In the genomic region with DNA sequence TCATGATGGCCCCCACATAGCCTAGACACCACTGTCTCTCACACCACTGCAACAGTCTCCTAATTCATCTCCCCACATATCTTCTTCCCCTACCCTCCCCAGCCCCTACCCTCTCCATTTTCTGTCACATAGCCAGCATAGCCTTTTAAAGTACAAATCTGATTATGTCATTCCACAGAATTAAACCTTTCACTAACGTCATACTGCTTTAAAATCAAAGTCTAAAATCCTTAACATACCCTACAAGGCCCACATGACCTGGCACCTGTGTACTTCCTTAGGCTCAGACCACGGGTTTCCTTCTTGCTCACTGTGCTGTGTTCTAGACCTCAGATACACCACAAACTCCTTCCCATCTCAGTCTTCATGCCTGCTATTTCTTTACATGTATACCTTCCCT, we compare ENCODE assay signal across 11 cellular contexts. TPM values are rescaled to one million over a fixed set of nuclear protein-coding genes. Genes with fewer than 3 reads are reported as not detected.
A peak's percentile ranks its signal among the peaks of the same experiment; 100 is the strongest.
DNase-seq lines count a peak whose midpoint lies in the region; ATAC-seq and TF ChIP-seq lines count a peak whose summit lies in the region.
"Had no signal": no experiment of that assay in that cellular context is flagged by ENCODE, and none has a peak within 500 bp of the region (broad histone marks: within the 10 kb centered on the region; RNA-seq: fewer than 3 reads in every experiment).

No MANE protein-coding gene starts in this region.

- no peak overlapping the region for H3K27ac ChIP-seq in left ventricle myocardium inferior (replicated peaks)

- H3K4me3 ChIP-seq in mucosa of descending colon (no peak overlapping the region), left ventricle myocardium inferior (no peak overlapping the region)

- DNase-seq in activated CD4-positive, CD25-positive, alpha-beta regulatory T cell treated with anti-CD3 and anti-CD28 coated beads, Interleukin-2, amount 50 U/mL, for 16 hours (ENCODE audit: low read depth, low spot score) = peak; percentile 4
- no peak for DNase-seq in activated CD4-positive, CD25-positive, alpha-beta regulatory T cell treated with anti-CD3 and anti-CD28 coated beads, Interleukin-2, amount 50 U/mL, for 72 hours
- DNase-seq in mucosa of descending colon (peak in 1 of 3 donors; percentile 14), mucosa of gallbladder (ENCODE audit: low spot score) (no peak), NCI-H345 (lab: John Stamatoyannopoulos, UW) (no peak), left ventricle myocardium inferior (no peak)
- DNase-seq: 8988T, DMS53, KG1 had no signal

- H3K36me3 ChIP-seq in mucosa of descending colon (ENCODE audit: low read depth) (no peaks in the 10 kb centered on the region), left ventricle myocardium inferior (peaks cover 4% of the 10 kb centered on the region)

- intact Hi-C loops in mucosa of descending colon (cut with DNase I, micrococcal nuclease) = no loop called here
- intact Hi-C loops in left ventricle myocardium inferior (cut with micrococcal nuclease) = no loop called here

- no peaks in the 10 kb centered on the region for H3K9me3 ChIP-seq in mucosa of descending colon
- H3K9me3 ChIP-seq in left ventricle myocardium inferior (replicated peaks) = no peaks in the 10 kb centered on the region

- peak; percentile 78 for ATAC-seq in GM21390 (IDR thresholded peaks at IDR 0.05; ENCODE audit: unreplicated experiment)
- ATAC-seq in HG03469 (IDR thresholded peaks at IDR 0.05; ENCODE audit: unreplicated experiment) = peak; percentile 84
- peak; percentile 83 for ATAC-seq in mucosa of descending colon

- H3K4me1 ChIP-seq in mucosa of descending colon (ENCODE audit: low read depth) = peaks cover 5% of the 10 kb centered on the region
- H3K4me1 ChIP-seq in left ventricle myocardium inferior = peaks cover 6% of the 10 kb centered on the region

- TF ChIP-seq CTCF in mucosa of descending colon (IDR thresholded peaks at IDR 0.05) (no peak), left ventricle myocardium inferior (IDR thresholded peaks at IDR 0.05; ENCODE audit: borderline replicate concordance) (no peak)

- no peaks in the 10 kb centered on the region for H3K27me3 ChIP-seq in left ventricle myocardium inferior (ENCODE audit: low read depth)

RNA-seq across cellular contexts. Expression of a gene that starts 5.9 kb away (rescaled TPM):
- 10 to 100 TPM; 24.6 to 67.5 (median 32.1) TPM for total RNA-seq in mucosa of descending colon
- 33.4 TPM for total RNA-seq in mucosa of gallbladder
- total RNA-seq in left ventricle myocardium inferior = 40.7 TPM
